Comparison of ENCODE assay signal across 8 cellular contexts in the genomic region with DNA sequence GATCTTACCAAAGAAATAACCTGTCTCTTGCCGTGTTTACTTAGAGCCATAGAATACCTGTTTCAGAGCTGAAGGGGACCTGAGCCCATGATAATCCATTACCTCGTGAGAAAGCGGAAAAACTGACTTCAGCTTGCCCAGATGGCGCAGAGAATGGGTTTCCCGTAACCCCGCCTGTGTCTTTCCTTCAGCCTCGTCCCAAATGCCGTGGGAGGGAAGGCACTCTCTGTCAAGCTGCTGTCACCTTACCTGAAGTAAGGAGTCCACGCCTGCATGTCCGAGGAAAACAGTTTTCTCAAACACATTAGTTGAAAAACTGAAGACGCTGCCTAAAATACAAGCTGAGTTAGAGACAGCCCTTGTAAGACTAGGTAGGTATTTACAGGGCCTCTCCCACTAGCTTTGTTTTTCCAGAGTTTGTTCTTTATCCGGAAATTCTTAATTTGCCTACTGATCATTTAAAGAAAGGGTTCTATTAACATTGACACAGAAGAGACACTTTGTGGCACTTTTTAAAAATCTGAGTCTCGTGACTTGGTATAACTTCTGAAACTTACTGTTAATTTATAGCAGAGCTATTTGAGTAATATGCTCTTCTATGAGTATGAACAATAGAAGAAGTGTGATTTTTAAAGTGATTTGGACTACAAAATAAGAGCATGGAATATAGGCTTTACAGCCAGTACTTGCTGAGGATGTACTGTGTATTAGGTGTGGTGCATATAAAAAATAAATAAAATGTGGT. TPM values are rescaled to one million over a fixed set of nuclear protein-coding genes. Genes with fewer than 3 reads are reported as not detected.
DNase-seq lines count a peak whose midpoint lies in the region; ATAC-seq and TF ChIP-seq lines count a peak whose summit lies in the region.

No MANE protein-coding gene starts in this region.

- POLR2A ChIA-PET in activated CD4-positive, alpha-beta memory T cell treated with anti-CD3 and anti-CD28 coated beads for 36 hours (lab: Charles Lee) = interaction anchor here (0.7 to 3.0 kb wide), 22 partner anchors 11 to 741 kb away, joined by 3 to 54 read pairs (median 5); partner anchors contain the start of gene WDFY2

- TF ChIP-seq POLR2A in stomach (IDR thresholded peaks at IDR 0.05) = no peak

- ATAC-seq in naive B cell (ENCODE audit: low read depth in 2 of 2) (no peak), HG03439 (IDR thresholded peaks at IDR 0.05; ENCODE audit: unreplicated experiment) (no peak)

- 29 to 41% methylated on average over 11 to 13 of the region's 13 CpGs for WGBS in endodermal cell (ENCODE audit: insufficient coverage in 1 of 2, insufficient read length in 1 of 2), 2 experiments
- WGBS in stomach, 5 donors = 5 to 6% (median 5%) methylated on average over 13 of the region's 13 CpGs

- H3K4me1 Mint-ChIP-seq in activated CD4-positive, alpha-beta memory T cell treated with anti-CD3 and anti-CD28 coated beads for 36 hours (ENCODE audit: low read depth) = peaks cover 32% of the 10 kb centered on the region
- H3K4me1 Mint-ChIP-seq in endodermal cell (peaks cover 25% of the 10 kb centered on the region), naive B cell (peaks cover 36 to 48% (median 39%) of the 10 kb centered on the region in 3 donors)

- peak overlapping the region; percentile 82 for H3K9ac ChIP-seq in endodermal cell (ENCODE audit: extremely low read depth, low read length, poor library complexity, severe bottlenecking)

- CTCF ChIA-PET in activated CD4-positive, alpha-beta memory T cell treated with anti-CD3 and anti-CD28 coated beads for 36 hours (lab: Charles Lee) = interaction anchor here (0.8 to 4.6 kb wide), 7 partner anchors 23 to 344 kb away, joined by 3 to 26 read pairs (median 4); no protein-coding TSS in a partner anchor

- H3K4me1 ChIP-seq in endodermal cell (ENCODE audit: control insufficient read depth, insufficient read depth, low read length) = peaks cover 9% of the 10 kb centered on the region
- H3K4me1 ChIP-seq in stomach = peaks cover 16 to 42% (median 29%) of the 10 kb centered on the region in 4 donors

- H3K4me3 ChIP-seq in endodermal cell (ENCODE audit: low read length) (peak overlapping the region; percentile 86), stomach (peak overlapping the region; percentile 55 to 73 (median 67))

- DNase-seq in DMS 273 (lab: John Stamatoyannopoulos, UW; ENCODE audit: unreplicated experiment) (peak; percentile 64), M059J (ENCODE audit: low read depth) (peak; percentile 4), endodermal cell (peak; percentile 68), naive B cell (no peak), stomach (no peak), T1000 (lab: John Stamatoyannopoulos, UW) (no peak)
- peak; percentile 61 for DNase-seq in activated CD4-positive, alpha-beta memory T cell treated with anti-CD3 and anti-CD28 coated beads for 36 hours

- H3K27ac Mint-ChIP-seq in activated CD4-positive, alpha-beta memory T cell treated with anti-CD3 and anti-CD28 coated beads for 36 hours = peak overlapping the region; percentile 98
- peak overlapping the region; percentile 91 for H3K27ac Mint-ChIP-seq in endodermal cell
- peak overlapping the region; percentile 89 to 99 (median 98) for H3K27ac Mint-ChIP-seq in naive B cell

- peaks cover 49% of the 10 kb centered on the region for H3K36me3 Mint-ChIP-seq in activated CD4-positive, alpha-beta memory T cell treated with anti-CD3 and anti-CD28 coated beads for 36 hours
- peaks cover 26% of the 10 kb centered on the region for H3K36me3 Mint-ChIP-seq in endodermal cell (ENCODE audit: low read depth)
- peaks cover 9 to 16% of the 10 kb centered on the region in 2 donors for H3K36me3 Mint-ChIP-seq in naive B cell

- H3K27me3 ChIP-seq in endodermal cell (ENCODE audit: control insufficient read depth, insufficient read depth, low read length, poor library complexity, severe bottlenecking) (no peaks in the 10 kb centered on the region), stomach (no peaks in the 10 kb centered on the region)

- peaks cover 34% of the 10 kb centered on the region for H3K36me3 ChIP-seq in endodermal cell (ENCODE audit: control insufficient read depth, insufficient read depth, low read length)
- H3K36me3 ChIP-seq in stomach = peaks cover 8 to 39% (median 27%) of the 10 kb centered on the region in 4 donors

- H3K9me3 Mint-ChIP-seq in activated CD4-positive, alpha-beta memory T cell treated with anti-CD3 and anti-CD28 coated beads for 36 hours = peaks cover 3% of the 10 kb centered on the region
- H3K9me3 Mint-ChIP-seq in endodermal cell (peaks cover 13% of the 10 kb centered on the region), naive B cell (peaks cover 0 to 1% (median 0%) of the 10 kb centered on the region in 7 donors)

- peak overlapping the region; percentile 92 for H3K4me3 Mint-ChIP-seq in activated CD4-positive, alpha-beta memory T cell treated with anti-CD3 and anti-CD28 coated beads for 36 hours
- H3K4me3 Mint-ChIP-seq in endodermal cell = peak overlapping the region; percentile 78
- H3K4me3 Mint-ChIP-seq in naive B cell = peak overlapping the region; percentile 87 to 99 (median 94)

- H3K9me3 ChIP-seq in endodermal cell (ENCODE audit: control insufficient read depth, low read length) (peaks cover 18% of the 10 kb centered on the region), stomach (no peaks in the 10 kb centered on the region)

- TF ChIP-seq CTCF in endodermal cell (conservative IDR thresholded peaks at IDR 0.05) = no peak
- TF ChIP-seq CTCF in stomach (IDR thresholded peaks at IDR 0.05) = no peak

- intact Hi-C loops in activated CD4-positive, alpha-beta memory T cell treated with anti-CD3 and anti-CD28 coated beads for 36 hours (cut with micrococcal nuclease) = loop anchor here (1.0 to 5.0 kb wide), 17 partner anchors 48 to 1957 kb away; partner anchors contain the start of genes ALG11, CKAP2, KPNA3 and PHF11
- intact Hi-C loops in stomach (cut with DNase I; ENCODE audit: low total_unique reads) = no loop called here

- H3K27ac ChIP-seq in endodermal cell (ENCODE audit: low read depth, low read length) (no peak overlapping the region), stomach (peak overlapping the region; percentile 92 to 100 (median 99))

- peaks cover 1% of the 10 kb centered on the region for H3K27me3 Mint-ChIP-seq in activated CD4-positive, alpha-beta memory T cell treated with anti-CD3 and anti-CD28 coated beads for 36 hours
- H3K27me3 Mint-ChIP-seq in endodermal cell (ENCODE audit: insufficient read depth) (no peaks in the 10 kb centered on the region), naive B cell (no peaks in the 10 kb centered on the region)

- TF ChIP-seq EP300 in stomach (IDR thresholded peaks at IDR 0.05) = no peak

RNA-seq across cellular contexts. Expression of gene INTS6, which starts 1.3 kb away (rescaled TPM):
- total RNA-seq in M059J (2014; rRNA removed; shearing (Covaris generic)) = 27.6 and 35.2 TPM in 2 replicates
- 10 to 100 TPM; 44.4 to 47.1 TPM for total RNA-seq in activated CD4-positive, alpha-beta memory T cell treated with anti-CD3 and anti-CD28 coated beads for 36 hours
- 10 to 100 TPM; 42.4 to 62.1 TPM for total RNA-seq in endodermal cell
- polyA plus RNA-seq in endodermal cell (2013, experiment 1 of 2) = 24.9 TPM
- 22.4 TPM for polyA plus RNA-seq in endodermal cell (2013, experiment 2 of 2)
- polyA plus RNA-seq in naive B cell (ENCODE audit: low read depth in 6 of 6) = 10 to 100 TPM; 20.6 to 33.5 (median 26.7) TPM
- total RNA-seq in stomach = 100 to 1,000 TPM in 1 of 5 donors, 10 to 100 TPM in 4; 12.3 to 200 (median 41.2) TPM
- polyA plus RNA-seq in stomach = 10 to 100 TPM; 10.7 to 15.0 (median 12.5) TPM

Comparison
In these comparisons a context has a peak if more than half of its experiments do, and no peak if none do; other contexts are left out.
1. DNase-seq: peak in DMS 273 (single experiment), M059J (single experiment), activated CD4-positive, alpha-beta memory T cell treated with anti-CD3 and anti-CD28 coated beads for 36 hours (single experiment) and endodermal cell (single experiment); none in naive B cell (single experiment), stomach (single experiment) and T1000 (single experiment).
2. Peak in every context shown above with its lines, with median percentiles within 50 percentile points of each other: H3K27ac Mint-ChIP-seq and H3K4me3 Mint-ChIP-seq.